In the genomic region with DNA sequence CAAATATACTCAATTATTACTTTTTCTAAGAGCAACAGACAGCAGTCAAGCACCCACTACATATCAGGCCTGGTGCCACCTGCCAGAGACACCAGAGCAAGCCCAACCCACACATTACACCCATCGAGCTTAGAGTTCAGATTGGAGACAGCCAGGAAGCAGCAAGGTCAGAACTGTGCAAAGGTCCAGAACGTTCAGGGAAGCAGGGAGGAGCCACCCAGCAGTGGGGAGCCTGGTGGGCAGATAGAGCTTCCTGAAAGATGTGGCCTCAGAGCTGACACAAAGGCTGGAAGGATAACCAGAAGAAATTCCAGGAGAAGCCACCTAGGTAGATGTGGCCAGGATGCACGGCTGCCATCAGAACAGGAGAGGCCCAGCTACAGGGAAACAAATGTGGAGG, we compare ENCODE assay signal across 13 cellular contexts.
DNase-seq lines count a peak whose midpoint lies in the region; ATAC-seq and TF ChIP-seq lines count a peak whose summit lies in the region.
"Had no signal": no experiment of that assay in that cellular context is flagged by ENCODE, and none has a peak within 500 bp of the region (broad histone marks: within the 10 kb centered on the region; RNA-seq: fewer than 3 reads in every experiment).

No MANE protein-coding gene starts in this region.

- TF ChIP-seq CTCF in DND-41 (IDR thresholded peaks at IDR 0.05; ENCODE audit: borderline replicate concordance, extremely low read depth, low read length, poor library complexity, severe bottlenecking) (no peak), WTC11 (IDR thresholded peaks at IDR 0.05) (no peak), glutamatergic neuron (IDR thresholded peaks at IDR 0.05; ENCODE audit: partially characterized antibody, unreplicated experiment) (no peak)

- H3K4me3 ChIP-seq in DND-41 (ENCODE audit: low read depth in 1 of 2, low read length in 2 of 2) (no peak overlapping the region), neuronal stem cell (ENCODE audit: low read length in 2 of 2) (no peak overlapping the region)

- no peak overlapping the region for H4K8ac ChIP-seq in neuronal stem cell (ENCODE audit: low read depth, low read length)

- no peaks in the 10 kb centered on the region for H3K79me2 ChIP-seq in DND-41 (ENCODE audit: insufficient read depth, low read length)

- H3K27me3 Mint-ChIP-seq in WTC11 (ENCODE audit: low read depth) (peaks cover 5% of the 10 kb centered on the region), glutamatergic neuron (ENCODE audit: unreplicated experiment) (no peaks in the 10 kb centered on the region)

- no CpG with 5 or more reads among the region's 3 CpGs for WGBS in neuronal stem cell (ENCODE audit: extremely low coverage in 2 of 2, insufficient read length in 2 of 2, insufficient replicate concordance in 1 of 2), 2 donors

- POLR2A ChIA-PET in WTC11 (lab: Charles Lee), result no interaction called here

- H4K20me1 ChIP-seq in DND-41 (ENCODE audit: insufficient read depth, low read length), result no peaks in the 10 kb centered on the region

- H3K9me3 Mint-ChIP-seq in WTC11 (peaks cover 32% of the 10 kb centered on the region), glutamatergic neuron (ENCODE audit: unreplicated experiment) (peaks cover 6% of the 10 kb centered on the region)

- H3K9me3 ChIP-seq in DND-41 (ENCODE audit: insufficient read depth, low read length, severe bottlenecking), result peaks cover 19% of the 10 kb centered on the region
- H3K9me3 ChIP-seq in neuronal stem cell (replicated peaks in 1 of 2; ENCODE audit: control insufficient read depth in 2 of 2, insufficient read depth in 1 of 2, low read depth in 1 of 2, low read length in 2 of 2), result peaks cover 3 to 21% of the 10 kb centered on the region in 2 donors

- DNase-seq in DND-41 (no peak), WTC11 (ENCODE audit: low spot score) (no peak), left lobe of liver (ENCODE audit: low spot score) (peak; percentile 85), neuronal stem cell (ENCODE audit: low spot score) (no peak), NCI-H1092 treated with DMSO at 0.1 percent for 48 hours (lab: John Stamatoyannopoulos, UW) (no peak), glutamatergic neuron (no peak), COLO829 (ENCODE audit: low spot score) (no peak)
- DNase-seq: DMS 273 treated with DMSO at 0.1 percent for 48 hours, Karpas-422, MM.1S, NCI-H187 treated with DMSO at 0.1 percent for 48 hours, SIG-M5 had no signal

- CTCF ChIA-PET in WTC11 (lab: Charles Lee), result no interaction called here

- peaks cover 25% of the 10 kb centered on the region for H3K36me3 Mint-ChIP-seq in WTC11
- H3K36me3 Mint-ChIP-seq in glutamatergic neuron (ENCODE audit: unreplicated experiment), result peaks cover 5% of the 10 kb centered on the region

- H3K4me3 Mint-ChIP-seq in WTC11 (no peak overlapping the region), glutamatergic neuron (ENCODE audit: unreplicated experiment) (no peak overlapping the region)

- H3K23ac ChIP-seq in neuronal stem cell (ENCODE audit: low read depth, low read length, poor library complexity), result no peak overlapping the region

- H3K4ac ChIP-seq in neuronal stem cell (ENCODE audit: low read length), result no peak overlapping the region

- H3K27me3 ChIP-seq in DND-41 (ENCODE audit: insufficient read depth, low read length, poor library complexity) (no peaks in the 10 kb centered on the region), neuronal stem cell (ENCODE audit: control insufficient read depth in 3 of 3, insufficient read depth in 3 of 3, low read depth in 1 of 3, low read length in 3 of 3) (no peaks in the 10 kb centered on the region)

- H3K14ac ChIP-seq in neuronal stem cell (ENCODE audit: low read length), result no peak overlapping the region

- H3K9ac ChIP-seq in DND-41 (ENCODE audit: low read depth, low read length), result no peak overlapping the region
- H3K9ac ChIP-seq in neuronal stem cell (ENCODE audit: low read depth, low read length, poor library complexity), result no peak overlapping the region

- no peak overlapping the region for H2BK120ac ChIP-seq in neuronal stem cell (ENCODE audit: low read depth, low read length)

- H3K4me2 ChIP-seq in DND-41 (ENCODE audit: insufficient read depth, low read length) (no peak overlapping the region), neuronal stem cell (ENCODE audit: insufficient read depth, low read length, poor library complexity, severe bottlenecking) (no peak overlapping the region)

- H3K18ac ChIP-seq in neuronal stem cell (ENCODE audit: low read length), result peak overlapping the region; percentile 0

- H4K91ac ChIP-seq in neuronal stem cell (ENCODE audit: low read depth, low read length, poor library complexity), result no peak overlapping the region

- H2AFZ ChIP-seq in DND-41 (ENCODE audit: low read depth, low read length) (no peak overlapping the region), neuronal stem cell (ENCODE audit: low read length) (no peak overlapping the region)

- no peaks in the 10 kb centered on the region for H3K79me1 ChIP-seq in neuronal stem cell (ENCODE audit: low read depth, low read length)

- H3K4me1 Mint-ChIP-seq in WTC11 (peaks cover 41% of the 10 kb centered on the region), glutamatergic neuron (ENCODE audit: low read depth, unreplicated experiment) (no peaks in the 10 kb centered on the region)

- H2AK5ac ChIP-seq in neuronal stem cell (ENCODE audit: low read depth, low read length), result no peak overlapping the region

- H3K36me3 ChIP-seq in DND-41 (ENCODE audit: insufficient read depth, low read length), result no peaks in the 10 kb centered on the region
- H3K36me3 ChIP-seq in neuronal stem cell (replicated peaks in 1 of 2; ENCODE audit: control insufficient read depth in 2 of 2, insufficient read depth in 2 of 2, low read length in 2 of 2), result no peaks in the 10 kb centered on the region

- H3K27ac ChIP-seq in DND-41 (ENCODE audit: low read length) (no peak overlapping the region), neuronal stem cell (replicated peaks; ENCODE audit: low read length) (no peak overlapping the region)

- H3K27ac Mint-ChIP-seq in WTC11, result 0 out of 2 replicates have a peak overlapping the region, but pooled peaks have one; percentile 5
- H3K27ac Mint-ChIP-seq in glutamatergic neuron (ENCODE audit: unreplicated experiment), result no peak overlapping the region

- H3K4me1 ChIP-seq in DND-41 (ENCODE audit: insufficient read depth, low read length) (no peaks in the 10 kb centered on the region), neuronal stem cell (ENCODE audit: control insufficient read depth in 2 of 2, insufficient read depth in 1 of 2, low read depth in 1 of 2, low read length in 2 of 2) (peaks cover 10 to 25% of the 10 kb centered on the region in 2 donors)

- H2BK12ac ChIP-seq in neuronal stem cell (ENCODE audit: low read length), result peak overlapping the region; percentile 30

- ATAC-seq in DND-41 (ENCODE audit: insufficient read depth, low read depth) (peak; percentile 42; the same call in 2 of the 3 replicates), WTC11 (no peak), left lobe of liver (peak; percentile 82)
- ATAC-seq: HCT116 had no signal

- no peak overlapping the region for H2BK15ac ChIP-seq in neuronal stem cell (ENCODE audit: low read length)

- no peak overlapping the region for H2BK5ac ChIP-seq in neuronal stem cell (ENCODE audit: low read length)

TF ChIP-seq in WTC11, 78 proteins besides CTCF, POLR2A, EP300 and RAD21 (continues in another document):
- no peak for TF ChIP-seq ZNF219 (CRISPR knock-in tag; IDR thresholded peaks at IDR 0.05; ENCODE audit: borderline replicate concordance)
- no peak for TF ChIP-seq ZNF671 (CRISPR knock-in tag; IDR thresholded peaks at IDR 0.05)
- TF ChIP-seq, protein P1, sequence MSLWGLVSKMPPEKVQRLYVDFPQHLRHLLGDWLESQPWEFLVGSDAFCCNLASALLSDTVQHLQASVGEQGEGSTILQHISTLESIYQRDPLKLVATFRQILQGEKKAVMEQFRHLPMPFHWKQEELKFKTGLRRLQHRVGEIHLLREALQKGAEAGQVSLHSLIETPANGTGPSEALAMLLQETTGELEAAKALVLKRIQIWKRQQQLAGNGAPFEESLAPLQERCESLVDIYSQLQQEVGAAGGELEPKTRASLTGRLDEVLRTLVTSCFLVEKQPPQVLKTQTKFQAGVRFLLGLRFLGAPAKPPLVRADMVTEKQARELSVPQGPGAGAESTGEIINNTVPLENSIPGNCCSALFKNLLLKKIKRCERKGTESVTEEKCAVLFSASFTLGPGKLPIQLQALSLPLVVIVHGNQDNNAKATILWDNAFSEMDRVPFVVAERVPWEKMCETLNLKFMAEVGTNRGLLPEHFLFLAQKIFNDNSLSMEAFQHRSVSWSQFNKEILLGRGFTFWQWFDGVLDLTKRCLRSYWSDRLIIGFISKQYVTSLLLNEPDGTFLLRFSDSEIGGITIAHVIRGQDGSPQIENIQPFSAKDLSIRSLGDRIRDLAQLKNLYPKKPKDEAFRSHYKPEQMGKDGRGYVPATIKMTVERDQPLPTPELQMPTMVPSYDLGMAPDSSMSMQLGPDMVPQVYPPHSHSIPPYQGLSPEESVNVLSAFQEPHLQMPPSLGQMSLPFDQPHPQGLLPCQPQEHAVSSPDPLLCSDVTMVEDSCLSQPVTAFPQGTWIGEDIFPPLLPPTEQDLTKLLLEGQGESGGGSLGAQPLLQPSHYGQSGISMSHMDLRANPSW (CRISPR knock-in tag; conservative IDR thresholded peaks at IDR 0.05; ENCODE audit: low read depth), result no peak
- no peak for TF ChIP-seq ZNF232 (CRISPR knock-in tag; IDR thresholded peaks at IDR 0.05)
- no peak for TF ChIP-seq ZNF317 (CRISPR knock-in tag; IDR thresholded peaks at IDR 0.05; ENCODE audit: borderline replicate concordance, low read depth)
- TF ChIP-seq TEAD4 (CRISPR knock-in tag; IDR thresholded peaks at IDR 0.05), result no peak
- TF ChIP-seq ZNF423 (CRISPR knock-in tag; IDR thresholded peaks at IDR 0.05), result no peak
- TF ChIP-seq, protein P2, sequence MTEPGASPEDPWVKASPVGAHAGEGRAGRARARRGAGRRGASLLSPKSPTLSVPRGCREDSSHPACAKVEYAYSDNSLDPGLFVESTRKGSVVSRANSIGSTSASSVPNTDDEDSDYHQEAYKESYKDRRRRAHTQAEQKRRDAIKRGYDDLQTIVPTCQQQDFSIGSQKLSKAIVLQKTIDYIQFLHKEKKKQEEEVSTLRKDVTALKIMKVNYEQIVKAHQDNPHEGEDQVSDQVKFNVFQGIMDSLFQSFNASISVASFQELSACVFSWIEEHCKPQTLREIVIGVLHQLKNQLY (CRISPR knock-in tag; IDR thresholded peaks at IDR 0.05), result no peak
- TF ChIP-seq, protein P3, sequence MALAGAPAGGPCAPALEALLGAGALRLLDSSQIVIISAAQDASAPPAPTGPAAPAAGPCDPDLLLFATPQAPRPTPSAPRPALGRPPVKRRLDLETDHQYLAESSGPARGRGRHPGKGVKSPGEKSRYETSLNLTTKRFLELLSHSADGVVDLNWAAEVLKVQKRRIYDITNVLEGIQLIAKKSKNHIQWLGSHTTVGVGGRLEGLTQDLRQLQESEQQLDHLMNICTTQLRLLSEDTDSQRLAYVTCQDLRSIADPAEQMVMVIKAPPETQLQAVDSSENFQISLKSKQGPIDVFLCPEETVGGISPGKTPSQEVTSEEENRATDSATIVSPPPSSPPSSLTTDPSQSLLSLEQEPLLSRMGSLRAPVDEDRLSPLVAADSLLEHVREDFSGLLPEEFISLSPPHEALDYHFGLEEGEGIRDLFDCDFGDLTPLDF (CRISPR knock-in tag; IDR thresholded peaks at IDR 0.05), result no peak
- no peak for TF ChIP-seq NFYB (CRISPR knock-in tag; conservative IDR thresholded peaks at IDR 0.05; ENCODE audit: low read depth)
